1 cellular context compared by ENCODE assay signal in genomic region chr6:14337157-14337556, GRCh38.
A peak's percentile ranks its signal among the peaks of the same experiment; 100 is the strongest.
TF ChIP-seq lines count a peak whose summit lies in the region.

No MANE protein-coding gene starts in this region.

TF ChIP-seq in K562, 482 proteins besides CTCF, POLR2A, EP300 and RAD21:
- TF ChIP-seq ZNF639 (CRISPR knock-in tag; conservative IDR thresholded peaks at IDR 0.05 in 1 of 2, IDR thresholded peaks at IDR 0.05 in 1 of 2), result no peak
- no peak for TF ChIP-seq MBD2 (IDR thresholded peaks at IDR 0.05; ENCODE audit: borderline replicate concordance, low read depth)
- TF ChIP-seq CEBPB (tag; IDR thresholded peaks at IDR 0.05), result peak; percentile 29; the same call in 1 of the 2 replicates
